Comparison of ENCODE assay signal across 1 cellular context in genomic region chr10:99433378-99434020, GRCh38.
TF ChIP-seq lines count a peak whose summit lies in the region.

No MANE protein-coding gene starts in this region.

TF ChIP-seq in GM23338, 12 proteins besides CTCF, POLR2A, EP300 and RAD21 (continued from another document):
- TF ChIP-seq ZNF462 (CRISPR knock-in tag; IDR thresholded peaks at IDR 0.05) (no peak), REST (IDR thresholded peaks at IDR 0.05; ENCODE audit: unreplicated experiment) (no peak), STAT1 (IDR thresholded peaks at IDR 0.05; ENCODE audit: unreplicated experiment) (no peak), ZNF114 (CRISPR knock-in tag; IDR thresholded peaks at IDR 0.05) (no peak), NANOG (IDR thresholded peaks at IDR 0.05; ENCODE audit: borderline replicate concordance) (no peak), JUNB (IDR thresholded peaks at IDR 0.05; ENCODE audit: unreplicated experiment) (no peak), ETS1 (IDR thresholded peaks at IDR 0.05) (no peak), ZNF331 (CRISPR knock-in tag; IDR thresholded peaks at IDR 0.05; ENCODE audit: low read depth) (no peak)
